In the genomic region with DNA sequence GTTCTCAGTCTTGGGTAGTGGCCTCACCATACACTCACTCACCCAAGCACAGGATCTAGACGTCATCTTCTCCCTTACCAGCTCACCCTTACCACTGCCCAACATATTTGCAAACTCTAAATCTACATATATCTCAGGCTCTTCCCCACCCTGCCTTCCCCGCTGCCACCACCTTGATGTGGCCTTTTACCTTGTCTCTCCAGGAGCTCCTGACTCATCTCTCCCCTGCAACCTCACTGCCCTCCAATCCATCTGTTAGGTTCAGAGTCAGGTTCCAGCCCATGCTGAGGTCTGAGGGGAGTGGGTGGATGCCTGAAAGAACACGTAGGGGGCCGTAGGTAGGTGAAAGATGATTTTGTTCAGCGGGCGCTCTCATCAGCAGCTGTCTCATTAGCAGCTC, we compare ENCODE assay signal across 23 cellular contexts. TPM values are rescaled to one million over a fixed set of nuclear protein-coding genes. Genes with fewer than 3 reads are reported as not detected.
DNase-seq lines count a peak whose midpoint lies in the region; ATAC-seq and TF ChIP-seq lines count a peak whose summit lies in the region.
"Had no signal": no experiment of that assay in that cellular context is flagged by ENCODE, and none has a peak within 500 bp of the region (broad histone marks: within the 10 kb centered on the region; RNA-seq: fewer than 3 reads in every experiment).

No MANE protein-coding gene starts in this region.

- peaks cover 8% of the 10 kb centered on the region for H3K36me3 Mint-ChIP-seq in activated CD8-positive, alpha-beta T cell treated with anti-CD3 and anti-CD28 coated beads for 36 hours (ENCODE audit: low read depth)
- H3K36me3 Mint-ChIP-seq in activated CD8-positive, alpha-beta T cell treated with anti-CD3 and anti-CD28 coated beads, Interleukin-2, amount 10 ng/mL, durations not matched to agents 7 days and 5 days (ENCODE audit: low read depth) = no peaks in the 10 kb centered on the region
- no peaks in the 10 kb centered on the region for H3K36me3 Mint-ChIP-seq in activated T-cell treated with anti-CD3 and anti-CD28 coated beads, Interleukin-2, amount 50 U/mL, for 72 hours (ENCODE audit: insufficient read depth in 2 of 2)
- H3K36me3 Mint-ChIP-seq: IgD-negative memory B cell had no signal

- ATAC-seq in activated CD8-positive, alpha-beta T cell treated with anti-CD3 and anti-CD28 coated beads for 36 hours = peak; percentile 68
- ATAC-seq in activated CD8-positive, alpha-beta T cell treated with anti-CD3 and anti-CD28 coated beads, Interleukin-2, amount 10 ng/mL, durations not matched to agents 7 days and 5 days = no peak
- peak; percentile 31 for ATAC-seq in GM18867 (IDR thresholded peaks at IDR 0.05; ENCODE audit: unreplicated experiment)
- ATAC-seq in activated T-cell treated with anti-CD3 and anti-CD28 coated beads, Interleukin-2, amount 50 U/mL, for 72 hours (replicated peaks in 1 of 2) = peak; percentile 82 to 86
- ATAC-seq in HG03354 (IDR thresholded peaks at IDR 0.05; ENCODE audit: poor library complexity, severe bottlenecking, unreplicated experiment) = no peak
- ATAC-seq: naive thymus-derived CD8-positive, alpha-beta T cell; pancreas had no signal

- no peak overlapping the region for H3K4me3 Mint-ChIP-seq in activated CD8-positive, alpha-beta T cell treated with anti-CD3 and anti-CD28 coated beads for 36 hours
- H3K4me3 Mint-ChIP-seq in activated CD8-positive, alpha-beta T cell treated with anti-CD3 and anti-CD28 coated beads, Interleukin-2, amount 10 ng/mL, durations not matched to agents 7 days and 5 days = no peak overlapping the region
- H3K4me3 Mint-ChIP-seq in activated T-cell treated with anti-CD3 and anti-CD28 coated beads, Interleukin-2, amount 50 U/mL, for 72 hours = no peak overlapping the region
- H3K4me3 Mint-ChIP-seq: activated naive CD4-positive, alpha-beta T cell treated with anti-CD3 and anti-CD28 coated beads, Interleukin-2, amount 50 U/mL, for 24 hours; central memory CD8-positive, alpha-beta T cell; IgD-negative memory B cell; naive thymus-derived CD8-positive, alpha-beta T cell; T-helper 1 cell treated with Interleukin-12 subunit alpha and Interleukin-12 subunit beta and Interleukin-4 antibody, amounts not matched to agents 30 μg/mL and 1 μg/mL, for 36 hours had no signal

- H3K27ac Mint-ChIP-seq in activated CD8-positive, alpha-beta T cell treated with anti-CD3 and anti-CD28 coated beads for 36 hours = peak overlapping the region; percentile 1
- no peak overlapping the region for H3K27ac Mint-ChIP-seq in activated CD8-positive, alpha-beta T cell treated with anti-CD3 and anti-CD28 coated beads, Interleukin-2, amount 10 ng/mL, durations not matched to agents 7 days and 5 days
- no peak overlapping the region for H3K27ac Mint-ChIP-seq in activated T-cell treated with anti-CD3 and anti-CD28 coated beads, Interleukin-2, amount 50 U/mL, for 72 hours
- H3K27ac Mint-ChIP-seq: activated naive CD4-positive, alpha-beta T cell treated with anti-CD3 and anti-CD28 coated beads, Interleukin-2, amount 50 U/mL, for 24 hours; T-helper 1 cell treated with Interleukin-12 subunit alpha and Interleukin-12 subunit beta and Interleukin-4 antibody, amounts not matched to agents 30 μg/mL and 1 μg/mL, for 36 hours had no signal

- H3K4me1 Mint-ChIP-seq in activated CD8-positive, alpha-beta T cell treated with anti-CD3 and anti-CD28 coated beads for 36 hours (ENCODE audit: low read depth) = peaks cover 5% of the 10 kb centered on the region
- no peaks in the 10 kb centered on the region for H3K4me1 Mint-ChIP-seq in activated CD8-positive, alpha-beta T cell treated with anti-CD3 and anti-CD28 coated beads, Interleukin-2, amount 10 ng/mL, durations not matched to agents 7 days and 5 days (ENCODE audit: low read depth)
- peaks cover 10% of the 10 kb centered on the region for H3K4me1 Mint-ChIP-seq in activated T-cell treated with anti-CD3 and anti-CD28 coated beads, Interleukin-2, amount 50 U/mL, for 72 hours (ENCODE audit: low read depth)
- H3K4me1 Mint-ChIP-seq: activated naive CD4-positive, alpha-beta T cell treated with anti-CD3 and anti-CD28 coated beads, Interleukin-2, amount 50 U/mL, for 24 hours; central memory CD8-positive, alpha-beta T cell; naive thymus-derived CD8-positive, alpha-beta T cell had no signal

- peak; percentile 55 for DNase-seq in activated CD8-positive, alpha-beta T cell treated with anti-CD3 and anti-CD28 coated beads for 36 hours
- DNase-seq in activated CD8-positive, alpha-beta T cell treated with anti-CD3 and anti-CD28 coated beads, Interleukin-2, amount 10 ng/mL, durations not matched to agents 7 days and 5 days = no peak
- peak; percentile 51 to 60 for DNase-seq in activated T-cell treated with anti-CD3 and anti-CD28 coated beads, Interleukin-2, amount 50 U/mL, for 72 hours
- peak; percentile 60 for DNase-seq in stimulated activated CD8-positive, alpha-beta memory T cell treated with anti-CD3 and anti-CD28 coated beads, Interleukin-4, amount 100 ng/mL, for 48 hours
- no peak for DNase-seq in GM13977 (ENCODE audit: low spot score)
- DNase-seq in Kasumi-1 (lab: John Stamatoyannopoulos, UW) = no peak
- DNase-seq: activated CD4-positive, alpha-beta T cell treated with anti-CD3 and anti-CD28 coated beads for 4 hours; Caco-2; DMS79; GF-D8; H7; midbrain; naive thymus-derived CD8-positive, alpha-beta T cell; NCI-H1092 treated with DMSO at 0.1 percent for 48 hours; NCI-H1930; NCI-H2227 treated with DMSO at 0.1 percent for 48 hours; pancreas had no signal

- CTCF ChIA-PET in activated CD8-positive, alpha-beta T cell treated with anti-CD3 and anti-CD28 coated beads for 36 hours (lab: Charles Lee) = interaction anchor here (1.0 to 1.5 kb wide), 2 partner anchors 15 to 90 kb away, joined by 3 read pairs; no protein-coding TSS in a partner anchor
- CTCF ChIA-PET in activated CD8-positive, alpha-beta T cell treated with anti-CD3 and anti-CD28 coated beads, Interleukin-2, amount 10 ng/mL, durations not matched to agents 7 days and 5 days (lab: Charles Lee) = interaction anchor here (1.0 to 1.6 kb wide), 2 partner anchors 14 to 90 kb away, joined by 3 to 6 read pairs; no protein-coding TSS in a partner anchor

- H3K9me3 Mint-ChIP-seq in activated CD8-positive, alpha-beta T cell treated with anti-CD3 and anti-CD28 coated beads for 36 hours = no peaks in the 10 kb centered on the region
- no peaks in the 10 kb centered on the region for H3K9me3 Mint-ChIP-seq in activated CD8-positive, alpha-beta T cell treated with anti-CD3 and anti-CD28 coated beads, Interleukin-2, amount 10 ng/mL, durations not matched to agents 7 days and 5 days (ENCODE audit: insufficient read depth)
- no peaks in the 10 kb centered on the region for H3K9me3 Mint-ChIP-seq in activated T-cell treated with anti-CD3 and anti-CD28 coated beads, Interleukin-2, amount 50 U/mL, for 72 hours
- H3K9me3 Mint-ChIP-seq: activated naive CD4-positive, alpha-beta T cell treated with anti-CD3 and anti-CD28 coated beads, Interleukin-2, amount 50 U/mL, for 24 hours; central memory CD8-positive, alpha-beta T cell; IgD-negative memory B cell; naive thymus-derived CD8-positive, alpha-beta T cell; T-helper 1 cell treated with Interleukin-12 subunit alpha and Interleukin-12 subunit beta and Interleukin-4 antibody, amounts not matched to agents 30 μg/mL and 1 μg/mL, for 36 hours had no signal

- POLR2A ChIA-PET in activated CD8-positive, alpha-beta T cell treated with anti-CD3 and anti-CD28 coated beads for 36 hours (lab: Charles Lee) = interaction anchor here (0.6 kb wide), 1 partner anchor 10 kb away, joined by 3 read pairs; no protein-coding TSS in a partner anchor
- POLR2A ChIA-PET in activated CD8-positive, alpha-beta T cell treated with anti-CD3 and anti-CD28 coated beads, Interleukin-2, amount 10 ng/mL, durations not matched to agents 7 days and 5 days (lab: Charles Lee) = no interaction called here

- intact Hi-C loops in activated CD8-positive, alpha-beta T cell treated with anti-CD3 and anti-CD28 coated beads for 36 hours (cut with micrococcal nuclease) = no loop called here

- no peak for TF ChIP-seq CTCF in activated CD8-positive, alpha-beta T cell treated with anti-CD3 and anti-CD28 coated beads for 36 hours (IDR thresholded peaks at IDR 0.05)
- no peak for TF ChIP-seq CTCF in GM13977 (IDR thresholded peaks at IDR 0.05; ENCODE audit: extremely low read depth, insufficient read depth, missing control alignments)

- in situ Hi-C loops in GM13977 (cut with MboI; ENCODE audit: low pct_unique_long_range_greater_than_20kb, low sequenced_read_pairs, unreplicated experiment) = no loop called here

- no peaks in the 10 kb centered on the region for H3K27me3 Mint-ChIP-seq in activated CD8-positive, alpha-beta T cell treated with anti-CD3 and anti-CD28 coated beads for 36 hours
- no peaks in the 10 kb centered on the region for H3K27me3 Mint-ChIP-seq in activated CD8-positive, alpha-beta T cell treated with anti-CD3 and anti-CD28 coated beads, Interleukin-2, amount 10 ng/mL, durations not matched to agents 7 days and 5 days (ENCODE audit: low read depth)
- no peaks in the 10 kb centered on the region for H3K27me3 Mint-ChIP-seq in activated T-cell treated with anti-CD3 and anti-CD28 coated beads, Interleukin-2, amount 50 U/mL, for 72 hours (ENCODE audit: low read depth)
- H3K27me3 Mint-ChIP-seq: activated naive CD4-positive, alpha-beta T cell treated with anti-CD3 and anti-CD28 coated beads, Interleukin-2, amount 50 U/mL, for 24 hours; central memory CD8-positive, alpha-beta T cell; naive thymus-derived CD8-positive, alpha-beta T cell had no signal

RNA-seq across cellular contexts. Expression of a gene that starts 23.3 kb away (rescaled TPM):
- total RNA-seq in activated CD8-positive, alpha-beta T cell treated with anti-CD3 and anti-CD28 coated beads for 36 hours = not detected
- total RNA-seq in activated CD8-positive, alpha-beta T cell treated with anti-CD3 and anti-CD28 coated beads, Interleukin-2, amount 10 ng/mL, durations not matched to agents 7 days and 5 days = not detected
- not detected for total RNA-seq in activated T-cell treated with anti-CD3 and anti-CD28 coated beads, Interleukin-2, amount 50 U/mL, for 72 hours
- total RNA-seq: Caco-2 had no signal

Comparison
In these comparisons a context has a peak if more than half of its experiments do, and no peak if none do; other contexts are left out.
1. ATAC-seq: peak in activated CD8-positive, alpha-beta T cell treated with anti-CD3 and anti-CD28 coated beads for 36 hours (single experiment), GM18867 (single experiment) and activated T-cell treated with anti-CD3 and anti-CD28 coated beads, Interleukin-2, amount 50 U/mL, for 72 hours (2 of 2); none in activated CD8-positive, alpha-beta T cell treated with anti-CD3 and anti-CD28 coated beads, Interleukin-2, amount 10 ng/mL, durations not matched to agents 7 days and 5 days (single experiment) and HG03354 (single experiment).
2. DNase-seq: peak in activated CD8-positive, alpha-beta T cell treated with anti-CD3 and anti-CD28 coated beads for 36 hours (single experiment), activated T-cell treated with anti-CD3 and anti-CD28 coated beads, Interleukin-2, amount 50 U/mL, for 72 hours (2 of 2) and stimulated activated CD8-positive, alpha-beta memory T cell treated with anti-CD3 and anti-CD28 coated beads, Interleukin-4, amount 100 ng/mL, for 48 hours (single experiment); none in activated CD8-positive, alpha-beta T cell treated with anti-CD3 and anti-CD28 coated beads, Interleukin-2, amount 10 ng/mL, durations not matched to agents 7 days and 5 days (single experiment), GM13977 (single experiment) and Kasumi-1 (0 of 2).